Comparison of ENCODE assay signal across 8 cellular contexts in genomic region chr12:11650697-11651281, GRCh38. TPM values are rescaled to one million over a fixed set of nuclear protein-coding genes. Genes with fewer than 3 reads are reported as not detected.
A peak's percentile ranks its signal among the peaks of the same experiment; 100 is the strongest.
DNase-seq lines count a peak whose midpoint lies in the region; ATAC-seq and TF ChIP-seq lines count a peak whose summit lies in the region.

No MANE protein-coding gene starts in this region.

- intact Hi-C loops in vagina (cut with DNase I), result loop anchor here (10.0 kb wide), 1 partner anchor 224 kb away; no protein-coding TSS in a partner anchor

- H3K9me3 ChIP-seq in CD4-positive, CD25-positive, alpha-beta regulatory T cell (ENCODE audit: control insufficient read depth in 2 of 2, low read length in 2 of 2), result no peaks in the 10 kb centered on the region
- H3K9me3 ChIP-seq in HUES48 (ENCODE audit: control insufficient read depth, insufficient read depth, low read length) (no peaks in the 10 kb centered on the region), SK-N-SH (no peaks in the 10 kb centered on the region), vagina (no peaks in the 10 kb centered on the region)
- H3K9me3 ChIP-seq in effector memory CD4-positive, alpha-beta T cell (ENCODE audit: control insufficient read depth, low read length), result no peaks in the 10 kb centered on the region

- peak overlapping the region; percentile 91 for H3K4me2 ChIP-seq in SK-N-SH

- peak in 1 of 3 donors; percentile 38 for DNase-seq in CD4-positive, CD25-positive, alpha-beta regulatory T cell
- DNase-seq in SK-N-SH, result peak; percentile 37
- DNase-seq in effector memory CD4-positive, alpha-beta T cell, result no peak
- DNase-seq in midbrain (lab: John Stamatoyannopoulos, UW), result peak; percentile 70
- DNase-seq in vagina (ENCODE audit: extremely low spot score in 2 of 2), result no peak
- no peak for DNase-seq in GDM1 (lab: John Stamatoyannopoulos, UW)

- no peaks in the 10 kb centered on the region for H3K27me3 ChIP-seq in CD4-positive, CD25-positive, alpha-beta regulatory T cell (ENCODE audit: control insufficient read depth, insufficient read depth, low read length)
- H3K27me3 ChIP-seq in HUES48 (ENCODE audit: control insufficient read depth, insufficient read depth, low read length), result no peaks in the 10 kb centered on the region
- H3K27me3 ChIP-seq in SK-N-SH (ENCODE audit: insufficient read depth), result no peaks in the 10 kb centered on the region
- H3K27me3 ChIP-seq in effector memory CD4-positive, alpha-beta T cell (replicated peaks; ENCODE audit: control insufficient read depth, insufficient read depth, low read length, poor library complexity, severe bottlenecking), result no peaks in the 10 kb centered on the region
- no peaks in the 10 kb centered on the region for H3K27me3 ChIP-seq in vagina

- TF ChIP-seq POLR2A in vagina (IDR thresholded peaks at IDR 0.05), result no peak

- peaks cover 3% of the 10 kb centered on the region for H3K36me3 Mint-ChIP-seq in CD4-positive, CD25-positive, alpha-beta regulatory T cell

- H3K4me1 ChIP-seq in CD4-positive, CD25-positive, alpha-beta regulatory T cell (ENCODE audit: control insufficient read depth, insufficient read depth, low read length, poor library complexity, severe bottlenecking), result peaks cover 46% of the 10 kb centered on the region
- peaks cover 29% of the 10 kb centered on the region for H3K4me1 ChIP-seq in HUES48 (ENCODE audit: control insufficient read depth, insufficient read depth, low read length)
- H3K4me1 ChIP-seq in SK-N-SH (ENCODE audit: control insufficient read depth in 1 of 2, insufficient read depth in 2 of 2, low read depth in 1 of 2, low read length in 1 of 2), result peaks cover 14 to 17% of the 10 kb centered on the region in 2 experiments
- peaks cover 19% of the 10 kb centered on the region for H3K4me1 ChIP-seq in effector memory CD4-positive, alpha-beta T cell (ENCODE audit: control insufficient read depth, insufficient read depth, low read length, poor library complexity, severe bottlenecking)
- peaks cover 48% of the 10 kb centered on the region for H3K4me1 ChIP-seq in vagina

- no peaks in the 10 kb centered on the region for H3K36me3 ChIP-seq in CD4-positive, CD25-positive, alpha-beta regulatory T cell (ENCODE audit: control insufficient read depth, insufficient read depth, low read length)
- H3K36me3 ChIP-seq in HUES48 (ENCODE audit: control insufficient read depth, insufficient read depth, low read length) (no peaks in the 10 kb centered on the region), SK-N-SH (replicated peaks in 1 of 2; ENCODE audit: control insufficient read depth in 1 of 2, insufficient read depth in 2 of 2, low read length in 1 of 2) (no peaks in the 10 kb centered on the region), vagina (no peaks in the 10 kb centered on the region)
- no peaks in the 10 kb centered on the region for H3K36me3 ChIP-seq in effector memory CD4-positive, alpha-beta T cell (ENCODE audit: control insufficient read depth, insufficient read depth, low read length)

- ATAC-seq in CD4-positive, CD25-positive, alpha-beta regulatory T cell (ENCODE audit: low read depth in 2 of 2), result no peak
- no peak for ATAC-seq in GM19035 (IDR thresholded peaks at IDR 0.05; ENCODE audit: unreplicated experiment)

- peak overlapping the region; percentile 88 to 98 (median 97) for H3K4me3 Mint-ChIP-seq in CD4-positive, CD25-positive, alpha-beta regulatory T cell

- peaks cover 14% of the 10 kb centered on the region for H3F3A ChIP-seq in SK-N-SH (replicated peaks; ENCODE audit: insufficient read depth)

- TF ChIP-seq CTCF in SK-N-SH (IDR thresholded peaks at IDR 0.05), result peak; percentile 28
- TF ChIP-seq CTCF in vagina (IDR thresholded peaks at IDR 0.05), result no peak

- peak overlapping the region; percentile 81 to 94 (median 87) for H3K27ac Mint-ChIP-seq in CD4-positive, CD25-positive, alpha-beta regulatory T cell

- peaks cover 19% of the 10 kb centered on the region for H4K20me1 ChIP-seq in SK-N-SH (ENCODE audit: insufficient read depth)

- peaks cover 0 to 4% (median 0%) of the 10 kb centered on the region in 7 donors for H3K9me3 Mint-ChIP-seq in CD4-positive, CD25-positive, alpha-beta regulatory T cell

- no peak overlapping the region for H2AFZ ChIP-seq in SK-N-SH (ENCODE audit: low read depth)

- H3K9me2 ChIP-seq in SK-N-SH, result no peaks in the 10 kb centered on the region

- H3K4me3 ChIP-seq in CD4-positive, CD25-positive, alpha-beta regulatory T cell (ENCODE audit: low read depth, low read length), result peak overlapping the region; percentile 89
- peak overlapping the region; percentile 94 for H3K4me3 ChIP-seq in HUES48 (ENCODE audit: low read depth, low read length)
- H3K4me3 ChIP-seq in SK-N-SH (ENCODE audit: low read depth in 2 of 2, low read length in 1 of 2), result peak overlapping the region; percentile 83 to 90
- peak overlapping the region; percentile 92 for H3K4me3 ChIP-seq in effector memory CD4-positive, alpha-beta T cell (ENCODE audit: insufficient read depth, low read depth, low read length, poor library complexity, severe bottlenecking)
- H3K4me3 ChIP-seq in vagina, result peak overlapping the region; percentile 87 to 89

- TF ChIP-seq EP300 in SK-N-SH (IDR thresholded peaks at IDR 0.05; ENCODE audit: borderline replicate concordance in 1 of 2, low read depth in 1 of 2, low read length in 1 of 2), result no peak

- WGBS in SK-N-SH (ENCODE audit: low lambda C conversion rate), result 9% methylated on average over 9 of the region's 9 CpGs

- peak; percentile 48; the same call in 1 of the 2 replicates for TF ChIP-seq RAD21 in SK-N-SH (IDR thresholded peaks at IDR 0.05; ENCODE audit: low read length)

- H3K27me3 Mint-ChIP-seq in CD4-positive, CD25-positive, alpha-beta regulatory T cell, result no peaks in the 10 kb centered on the region

- POLR2A ChIA-PET in SK-N-SH (lab: Yijun Ruan, JAX), result interaction anchor here (0.8 to 2.4 kb wide), 6 partner anchors 9 to 707 kb away, joined by 3 to 13 read pairs (median 6); partner anchors contain the start of gene BORCS5

- peaks cover 20 to 52% (median 42%) of the 10 kb centered on the region in 4 donors for H3K4me1 Mint-ChIP-seq in CD4-positive, CD25-positive, alpha-beta regulatory T cell

- peaks cover 58% of the 10 kb centered on the region for H3K79me2 ChIP-seq in SK-N-SH (ENCODE audit: insufficient read depth)

- H3K9ac ChIP-seq in HUES48 (ENCODE audit: low read depth, low read length), result no peak overlapping the region
- peak overlapping the region; percentile 99 for H3K9ac ChIP-seq in SK-N-SH

- CTCF ChIA-PET in SK-N-SH (lab: Yijun Ruan, JAX), result interaction anchor here (0.7 to 2.1 kb wide), 8 partner anchors 11 to 382 kb away, joined by 3 to 11 read pairs (median 3); no protein-coding TSS in a partner anchor

- H3K27ac ChIP-seq in CD4-positive, CD25-positive, alpha-beta regulatory T cell (ENCODE audit: insufficient read depth, low read length, poor library complexity, severe bottlenecking), result no peak overlapping the region
- H3K27ac ChIP-seq in HUES48 (ENCODE audit: low read depth, low read length) (no peak overlapping the region), SK-N-SH (ENCODE audit: low read depth in 2 of 2, low read length in 1 of 2) (peak overlapping the region; percentile 100), vagina (peak overlapping the region; percentile 89)
- H3K27ac ChIP-seq in effector memory CD4-positive, alpha-beta T cell (ENCODE audit: insufficient read depth, low read length, poor library complexity, severe bottlenecking), result peak overlapping the region; percentile 79

TF ChIP-seq in SK-N-SH, 30 proteins besides CTCF, POLR2A, EP300 and RAD21:
- TF ChIP-seq MXI1 (IDR thresholded peaks at IDR 0.05; ENCODE audit: low read depth, low read length), result 0 out of 2 replicates have a peak, but pooled peaks have one; percentile 4
- TF ChIP-seq FOSL2 (IDR thresholded peaks at IDR 0.05; ENCODE audit: borderline replicate concordance, low read depth), result no peak
- TF ChIP-seq GATA2 (CRISPR knock-in tag; IDR thresholded peaks at IDR 0.05), result no peak
- no peak for TF ChIP-seq NRF1 (IDR thresholded peaks at IDR 0.05; ENCODE audit: low read depth, low read length)
- peak; percentile 33; the same call in 1 of the 2 replicates for TF ChIP-seq SMC3 (IDR thresholded peaks at IDR 0.05; ENCODE audit: low read depth, low read length)
TF ChIP-seq in SK-N-SH: peak in this region for 2.

RNA-seq across cellular contexts. Expression of gene ETV6, which starts 1.3 kb away (rescaled TPM):
- 62.5 TPM for total RNA-seq in CD4-positive, CD25-positive, alpha-beta regulatory T cell
- 1 to 10 TPM; 2.5 to 4.2 (median 3.5) TPM for polyA plus RNA-seq in CD4-positive, CD25-positive, alpha-beta regulatory T cell
- polyA plus RNA-seq in SK-N-SH (2012; rRNA removed), result 4.0 and 5.2 TPM in 2 replicates
- 3.2 and 3.9 TPM in 2 replicates for polyA plus RNA-seq in SK-N-SH (2012; cell fraction: cytosol; rRNA removed)
- 15.1 and 20.2 TPM in 2 replicates for polyA plus RNA-seq in SK-N-SH (2012; cell fraction: nucleus; rRNA removed)
- total RNA-seq in vagina, result 14.7 TPM

Comparison
In these comparisons a context has a peak if more than half of its experiments do, and no peak if none do; other contexts are left out.
1. DNase-seq: peak in SK-N-SH (single experiment) and midbrain (single experiment); none in effector memory CD4-positive, alpha-beta T cell (0 of 3), vagina (0 of 2) and GDM1 (single experiment).
2. H3K27ac ChIP-seq: peak in SK-N-SH (2 of 2), effector memory CD4-positive, alpha-beta T cell (single experiment) and vagina (single experiment); none in CD4-positive, CD25-positive, alpha-beta regulatory T cell (single experiment) and HUES48 (single experiment).
3. Peak in every context shown above with its lines, with median percentiles within 50 percentile points of each other: H3K4me3 ChIP-seq.